8 cellular contexts compared by ENCODE assay signal in genomic region chr12:57904848-57905811, GRCh38. TPM values are rescaled to one million over a fixed set of nuclear protein-coding genes. Genes with fewer than 3 reads are reported as not detected.
DNase-seq lines count a peak whose midpoint lies in the region; ATAC-seq and TF ChIP-seq lines count a peak whose summit lies in the region.

No MANE protein-coding gene starts in this region.

- intact Hi-C loops in right cardiac atrium (cut with DNase I) (loop anchor here in 3 of 4 donors (2.0 to 5.0 kb wide), 4 partner anchors 72 to 102 kb away; no protein-coding TSS in a partner anchor), gastrocnemius medialis (cut with DNase I; ENCODE audit: low total_unique reads) (loop anchor here (1.0 to 10.0 kb wide), 4 partner anchors 74 to 320 kb away; partner anchors contain the start of gene TSFM)

- peaks cover 14% of the 10 kb centered on the region for H3K4me1 Mint-ChIP-seq in T-helper 17 cell

- peaks cover 48% of the 10 kb centered on the region for H3K27me3 Mint-ChIP-seq in T-helper 17 cell

- TF ChIP-seq CTCF in gastrocnemius medialis (IDR thresholded peaks at IDR 0.05 in 4 of 5, conservative IDR thresholded peaks at IDR 0.05 in 1 of 5) = peak; percentile 100

- no peaks in the 10 kb centered on the region for H3K27me3 ChIP-seq in right cardiac atrium (ENCODE audit: control insufficient read depth, insufficient read depth)
- H3K27me3 ChIP-seq in gastrocnemius medialis = no peaks in the 10 kb centered on the region

- H3K27ac Mint-ChIP-seq in T-helper 17 cell = peak overlapping the region; percentile 90

- WGBS in right cardiac atrium = 42% methylated on average over 26 of the region's 26 CpGs

- DNase-seq in NK-92 treated with Interleukin-12 subunit alpha and Interleukin-12 subunit beta, amount 100 ng/mL, for 24 hours (lab: John Stamatoyannopoulos, UW) = peak; percentile 52
- DNase-seq in NK-92 (lab: John Stamatoyannopoulos, UW; ENCODE audit: unreplicated experiment) (no peak), NCI-H187 treated with DMSO at 0.1 percent for 48 hours (lab: John Stamatoyannopoulos, UW) (peak; percentile 80), T-helper 17 cell (peak; percentile 59 to 82 (median 69)), amygdala (lab: John Stamatoyannopoulos, UW) (peak; percentile 17 to 89 (median 66)), right cardiac atrium (peak; percentile 78 to 91 (median 90)), gastrocnemius medialis (peak; percentile 80 to 84)

- H3K27ac ChIP-seq in right cardiac atrium (ENCODE audit: low read length) = no peak overlapping the region
- H3K27ac ChIP-seq in gastrocnemius medialis = peak overlapping the region; percentile 73 to 77 (median 76)

- ATAC-seq in HG02973 (IDR thresholded peaks at IDR 0.05; ENCODE audit: unreplicated experiment) (peak; percentile 89), T-helper 17 cell (peak; percentile 100), right cardiac atrium (peak; percentile 91 to 92), gastrocnemius medialis (peak; percentile 94 to 98)

- peak overlapping the region; percentile 71 for H3K4me3 Mint-ChIP-seq in T-helper 17 cell

- no peaks in the 10 kb centered on the region for H3K36me3 Mint-ChIP-seq in T-helper 17 cell (ENCODE audit: low read depth)

- H3K9me3 ChIP-seq in T-helper 17 cell (ENCODE audit: control insufficient read depth, low read length, poor library complexity, severe bottlenecking) (no peaks in the 10 kb centered on the region), right cardiac atrium (ENCODE audit: control insufficient read depth, low read length) (no peaks in the 10 kb centered on the region), gastrocnemius medialis (no peaks in the 10 kb centered on the region)

- no peaks in the 10 kb centered on the region for H3K36me3 ChIP-seq in gastrocnemius medialis

- in situ Hi-C loops in gastrocnemius medialis (cut with MboI; ENCODE audit: low sequenced_read_pairs in 4 of 4) = loop anchor here (5.0 kb wide), 3 partner anchors 73 to 123 kb away; partner anchors contain the start of gene TSFM (in 1 of the 4)

- H3K4me3 ChIP-seq in right cardiac atrium (ENCODE audit: low read length) = peak overlapping the region; percentile 9
- peak overlapping the region; percentile 39 to 42 (median 40) for H3K4me3 ChIP-seq in gastrocnemius medialis

- TF ChIP-seq POLR2A in gastrocnemius medialis (IDR thresholded peaks at IDR 0.05) = no peak

- H3K4me1 ChIP-seq in right cardiac atrium (ENCODE audit: control insufficient read depth, insufficient read depth, low read length) (no peaks in the 10 kb centered on the region), gastrocnemius medialis (peaks cover 5% of the 10 kb centered on the region in 2 donors)

RNA-seq across cellular contexts. Expression of gene ATP23, which starts 36.2 kb away (rescaled TPM):
- 1 to 10 TPM; 4.3 to 6.4 TPM for total RNA-seq in T-helper 17 cell
- 10 to 100 TPM in 2 of 4 donors, 1 to 10 TPM in 2; 6.4 to 11.9 (median 8.4) TPM for total RNA-seq in right cardiac atrium
- 14.3 TPM for polyA plus RNA-seq in right cardiac atrium
- 10 to 100 TPM in 2 of 4 donors, 1 to 10 TPM in 2; 7.1 to 26.4 (median 10.7) TPM for total RNA-seq in gastrocnemius medialis

RNA-seq across cellular contexts. Expression of gene CTDSP2, which starts 58.6 kb away (rescaled TPM):
- total RNA-seq in T-helper 17 cell (100 to 1,000 TPM; 114 to 132 TPM), right cardiac atrium (100 to 1,000 TPM in 2 of 4 donors, 10 to 100 TPM in 2; 94.3 to 116 (median 103) TPM), gastrocnemius medialis (100 to 1,000 TPM in 1 of 4 donors, 10 to 100 TPM in 3; 66.0 to 116 (median 83.4) TPM)
- 41.7 TPM for polyA plus RNA-seq in right cardiac atrium
